ENCODE assay signal across 9 cellular contexts in the genomic region with DNA sequence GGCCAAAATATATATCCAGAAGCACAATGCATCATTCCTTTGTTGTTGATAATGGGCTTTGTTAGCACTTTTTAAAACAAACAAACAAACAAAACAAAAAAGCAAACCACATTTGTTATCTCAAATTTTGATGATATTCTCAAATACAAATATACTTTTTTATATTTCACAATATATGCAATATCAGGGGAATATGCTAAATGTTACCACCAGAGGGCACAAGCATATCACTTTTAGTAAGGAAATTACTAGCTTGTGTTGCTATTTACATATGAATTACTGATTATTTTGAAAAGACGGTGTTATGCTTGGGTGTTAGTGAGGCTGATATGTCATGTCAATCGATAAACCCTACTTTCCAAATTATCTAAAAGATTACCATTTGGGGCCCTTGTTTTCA. TPM values are rescaled to one million over a fixed set of nuclear protein-coding genes. Genes with fewer than 3 reads are reported as not detected.
DNase-seq lines count a peak whose midpoint lies in the region; ATAC-seq, FAIRE-seq and TF ChIP-seq lines count a peak whose summit lies in the region.
"Had no signal": no experiment of that assay in that cellular context is flagged by ENCODE, and none has a peak within 500 bp of the region (broad histone marks: within the 10 kb centered on the region; RNA-seq: fewer than 3 reads in every experiment).

No MANE protein-coding gene starts in this region.

- no peaks in the 10 kb centered on the region for H3K4me1 ChIP-seq in K562 (replicated peaks in 1 of 2; ENCODE audit: control insufficient read depth in 2 of 2, insufficient read depth in 2 of 2, low read length in 2 of 2)
- no peaks in the 10 kb centered on the region for H3K4me1 ChIP-seq in mesendoderm (ENCODE audit: control insufficient read depth, low read depth, low read length)

- H3K23ac ChIP-seq in mesendoderm (ENCODE audit: low read length): no peak overlapping the region

- BruUV-seq in K562 (replicated peaks; lab: Mats Ljungman, UMichigan): no TSS peak

- CTCF ChIA-PET in K562 (lab: Yijun Ruan, JAX; ENCODE audit: low intra/inter-chr PET ratio): interaction anchor here (0.6 kb wide), 1 partner anchor 1265 kb away, joined by 3 read pairs; no protein-coding TSS in a partner anchor

- H3K4me3 ChIP-seq in K562 (no peak overlapping the region), mesendoderm (ENCODE audit: low read length) (no peak overlapping the region)

- no peak for FAIRE-seq in K562 (lab: Jason Lieb, UNC)

- H3K4me2 ChIP-seq in K562 (ENCODE audit: insufficient read depth, low read length) (no peak overlapping the region), mesendoderm (ENCODE audit: low read length) (no peak overlapping the region)

- H4K5ac ChIP-seq in mesendoderm (ENCODE audit: low read length): no peak overlapping the region

- peak; percentile 19 for DNase-seq in EL
- peak in 3 of 4 experiments; percentile 6 to 24 (median 11) for DNase-seq in K562 (ENCODE audit: extremely low read depth in 1 of 4, low spot score in 3 of 4)
- peak; percentile 5 for DNase-seq in mesendoderm
- DNase-seq in activated CD4-positive, alpha-beta T cell treated with anti-CD3 and anti-CD28 coated beads for 48 hours: no peak
- DNase-seq in cerebellar nuclear complex (lab: John Stamatoyannopoulos, UW): no peak
- DNase-seq: naive B cell had no signal

- H3K27me3 ChIP-seq in K562 (ENCODE audit: control insufficient read depth in 2 of 2, insufficient read depth in 2 of 2, low read length in 2 of 2) (no peaks in the 10 kb centered on the region), mesendoderm (ENCODE audit: insufficient read depth, low read length, poor library complexity) (no peaks in the 10 kb centered on the region)

- H3K79me1 ChIP-seq in mesendoderm (ENCODE audit: low read length): no peaks in the 10 kb centered on the region

- intact Hi-C loops in K562 (cut with micrococcal nuclease): no loop called here

- no peak overlapping the region for H4K8ac ChIP-seq in mesendoderm (ENCODE audit: low read depth, low read length)

- POLR2A ChIA-PET in K562 (lab: Yijun Ruan, JAX): no interaction called here

- H3K36me3 ChIP-seq in K562 (ENCODE audit: control insufficient read depth, insufficient read depth, low read length) (no peaks in the 10 kb centered on the region), mesendoderm (ENCODE audit: control insufficient read depth, insufficient read depth, low read length) (no peaks in the 10 kb centered on the region)

- no peak overlapping the region for H2AK5ac ChIP-seq in mesendoderm (ENCODE audit: low read length)

- no peak overlapping the region for H2BK120ac ChIP-seq in mesendoderm (ENCODE audit: low read depth, low read length)

- H2BK5ac ChIP-seq in mesendoderm (ENCODE audit: low read length): no peak overlapping the region

- no peak for TF ChIP-seq POLR2A in K562 (conservative IDR thresholded peaks at IDR 0.05)

- H3K9ac ChIP-seq in K562 (ENCODE audit: insufficient read depth in 1 of 2, low read depth in 2 of 2, low read length in 2 of 2) (no peak overlapping the region), mesendoderm (ENCODE audit: low read length) (no peak overlapping the region)

- WGBS in K562 (ENCODE audit: insufficient coverage, low coverage, missing lambda C conversion rate): 0% methylated on average over 2 of the region's 2 CpGs
- WGBS in mesendoderm (ENCODE audit: extremely low coverage, insufficient coverage, low lambda C conversion rate): no CpG with 5 or more reads among the region's 2 CpGs

- no peaks in the 10 kb centered on the region for H3K9me1 ChIP-seq in K562 (ENCODE audit: control insufficient read depth, insufficient read depth, low read length)

- H2BK15ac ChIP-seq in mesendoderm (replicated peaks; ENCODE audit: low read depth): no peak overlapping the region

- H3K27ac ChIP-seq in K562 (ENCODE audit: extremely low read depth, low read depth, low read length): no peak overlapping the region
- no peak overlapping the region for H3K27ac ChIP-seq in mesendoderm (ENCODE audit: low read depth, low read length)

- ATAC-seq in K562 (0 out of 3 replicates have a peak, but pooled peaks have one; percentile 49), HG03175 (IDR thresholded peaks at IDR 0.05; ENCODE audit: unreplicated experiment) (no peak), HG03196 (IDR thresholded peaks at IDR 0.05; ENCODE audit: unreplicated experiment) (no peak)

- H3K56ac ChIP-seq in mesendoderm (ENCODE audit: low read length): no peak overlapping the region

- no peaks in the 10 kb centered on the region for H4K20me1 ChIP-seq in K562 (replicated peaks; ENCODE audit: control insufficient read depth, insufficient read depth, low read length)

- H3K9me3 ChIP-seq in K562 (replicated peaks; ENCODE audit: control insufficient read depth, insufficient read depth, low read depth, low read length): no peaks in the 10 kb centered on the region

- peak; percentile 47 for TF ChIP-seq RAD21 in Ishikawa (IDR thresholded peaks at IDR 0.05; ENCODE audit: low read depth)
- peak; percentile 42 to 65 for TF ChIP-seq RAD21 in K562 (CRISPR knock-in tag; conservative IDR thresholded peaks at IDR 0.05 in 1 of 2, IDR thresholded peaks at IDR 0.05 in 1 of 2)

- no peak overlapping the region for H3K18ac ChIP-seq in mesendoderm (ENCODE audit: low read length)

- TF ChIP-seq EP300 in Ishikawa (IDR thresholded peaks at IDR 0.05; ENCODE audit: borderline replicate concordance) (no peak), K562 (IDR thresholded peaks at IDR 0.05; ENCODE audit: low read length) (no peak)

- in situ Hi-C loops in K562 (cut with MboI): no loop called here

- no peak overlapping the region for H3K4ac ChIP-seq in mesendoderm (ENCODE audit: low read depth, low read length)

- TF ChIP-seq CTCF in K562 (IDR thresholded peaks at IDR 0.05 in 2 of 3, conservative IDR thresholded peaks at IDR 0.05 in 1 of 3; ENCODE audit: insufficient read depth in 2 of 3, low read depth in 1 of 3, low read length in 3 of 3): peak in 2 of 3 experiments; percentile 23 to 71; a peak in 4 of 6 replicates

- H3K79me2 ChIP-seq in K562 (ENCODE audit: control insufficient read depth, insufficient read depth, low read length): no peaks in the 10 kb centered on the region
- no peaks in the 10 kb centered on the region for H3K79me2 ChIP-seq in mesendoderm (ENCODE audit: control insufficient read depth, insufficient read depth, low read length)

- no peak overlapping the region for H2AFZ ChIP-seq in K562 (ENCODE audit: low read depth, low read length)

TF ChIP-seq in Ishikawa, 13 proteins besides CTCF, POLR2A, EP300 and RAD21:
- TF ChIP-seq CEBPB (IDR thresholded peaks at IDR 0.05) (peak; percentile 28; the same call in 1 of the 2 replicates), NFIC (IDR thresholded peaks at IDR 0.05) (no peak)
TF ChIP-seq in Ishikawa: peak in this region for 1.

TF ChIP-seq in K562, 482 proteins besides CTCF, POLR2A, EP300 and RAD21 (continues in another document):
- TF ChIP-seq ZBTB9 (CRISPR knock-in tag; IDR thresholded peaks at IDR 0.05) (no peak), ADNP (tag; IDR thresholded peaks at IDR 0.05) (no peak)

RNA-seq across cellular contexts. Expression of gene RIPPLY1, which starts 29.1 kb away (rescaled TPM):
- total RNA-seq in K562 (2011; cell fraction: chromatin; rRNA removed; ENCODE audit: low replicate concordance): not detected in 2 replicates
- total RNA-seq in K562 (2011; cell fraction: nucleolus; rRNA removed): not detected in 2 replicates
- total RNA-seq in K562 (2011; cell fraction: nucleoplasm; rRNA removed): not detected in 2 replicates
- total RNA-seq in K562 (2014; rRNA removed) (not detected in 2 replicates), K562 (2014; rRNA removed; fragmentation: Illumina TruSeq; extraction: Trizol) (not detected in 2 replicates), K562 (2015; rRNA removed; fragmentation: Illumina TruSeq; extraction: Trizol) (not detected in 2 replicates), K562 (2021) (not detected in 2 replicates)
- polyA plus RNA-seq in K562 (2011; rRNA removed) (not detected in 2 replicates), K562 (2014; fragmentation: Illumina TruSeq; extraction: Trizol) (not detected in 2 replicates), K562 (2014; fragmentation: Nextera tagmentation; extraction: Ambion mirVana) (not detected), K562 (2014; rRNA removed) (not detected in 2 replicates)
- polyA plus RNA-seq in K562 (2011; cell fraction: cytosol; rRNA removed): not detected in 2 replicates
- polyA plus RNA-seq in K562 (2011; cell fraction: nucleus; rRNA removed): not detected in 2 replicates
- polyA plus RNA-seq in K562 (2012): not detected in 2 replicates
- polyA minus RNA-seq in K562 (2011; rRNA and poly(A)+ RNA removed): not detected in 2 replicates
- polyA minus RNA-seq in K562 (2011; cell fraction: cytosol; rRNA and poly(A)+ RNA removed): not detected in 2 replicates
- not detected in 2 replicates for polyA minus RNA-seq in K562 (2011; cell fraction: nucleus; rRNA and poly(A)+ RNA removed)
- 0.03 TPM for polyA plus RNA-seq in mesendoderm (2013, experiment 1 of 2)
- polyA plus RNA-seq in mesendoderm (2013, experiment 2 of 2): 0.07 TPM

RNA-seq across cellular contexts. Expression of gene CLDN2, which starts 46.1 kb away (rescaled TPM):
- total RNA-seq in K562 (2011; cell fraction: chromatin; rRNA removed; ENCODE audit: low replicate concordance): not detected in 2 replicates
- not detected in 2 replicates for total RNA-seq in K562 (2011; cell fraction: nucleolus; rRNA removed)
- total RNA-seq in K562 (2011; cell fraction: nucleoplasm; rRNA removed): not detected in 2 replicates
- total RNA-seq in K562 (2014; rRNA removed) (not detected in 2 replicates), K562 (2014; rRNA removed; fragmentation: Illumina TruSeq; extraction: Trizol) (not detected in 2 replicates), K562 (2015; rRNA removed; fragmentation: Illumina TruSeq; extraction: Trizol) (not detected in 2 replicates), K562 (2021) (not detected in 2 replicates)
- polyA plus RNA-seq in K562 (2011; rRNA removed) (not detected in 2 replicates), K562 (2014; fragmentation: Illumina TruSeq; extraction: Trizol) (not detected in 2 replicates), K562 (2014; fragmentation: Nextera tagmentation; extraction: Ambion mirVana) (not detected), K562 (2014; rRNA removed) (not detected in 2 replicates)
- polyA plus RNA-seq in K562 (2011; cell fraction: cytosol; rRNA removed): not detected in 2 replicates
- not detected in 2 replicates for polyA plus RNA-seq in K562 (2011; cell fraction: nucleus; rRNA removed)
- polyA plus RNA-seq in K562 (2012): not detected in 2 replicates
- polyA minus RNA-seq in K562 (2011; rRNA and poly(A)+ RNA removed): not detected in 2 replicates
- polyA minus RNA-seq in K562 (2011; cell fraction: cytosol; rRNA and poly(A)+ RNA removed): not detected in 2 replicates
- polyA minus RNA-seq in K562 (2011; cell fraction: nucleus; rRNA and poly(A)+ RNA removed): not detected in 2 replicates
- polyA plus RNA-seq in mesendoderm (2013, experiment 1 of 2): 0.01 TPM
- polyA plus RNA-seq in mesendoderm (2013, experiment 2 of 2): not detected

Comparison
In these comparisons a context has a peak if more than half of its experiments do, and no peak if none do; other contexts are left out.
1. DNase-seq: peak in EL (single experiment), K562 (3 of 4) and mesendoderm (single experiment); none in activated CD4-positive, alpha-beta T cell treated with anti-CD3 and anti-CD28 coated beads for 48 hours (single experiment) and cerebellar nuclear complex (0 of 2).